8 cellular contexts compared by ENCODE assay signal in the genomic region with DNA sequence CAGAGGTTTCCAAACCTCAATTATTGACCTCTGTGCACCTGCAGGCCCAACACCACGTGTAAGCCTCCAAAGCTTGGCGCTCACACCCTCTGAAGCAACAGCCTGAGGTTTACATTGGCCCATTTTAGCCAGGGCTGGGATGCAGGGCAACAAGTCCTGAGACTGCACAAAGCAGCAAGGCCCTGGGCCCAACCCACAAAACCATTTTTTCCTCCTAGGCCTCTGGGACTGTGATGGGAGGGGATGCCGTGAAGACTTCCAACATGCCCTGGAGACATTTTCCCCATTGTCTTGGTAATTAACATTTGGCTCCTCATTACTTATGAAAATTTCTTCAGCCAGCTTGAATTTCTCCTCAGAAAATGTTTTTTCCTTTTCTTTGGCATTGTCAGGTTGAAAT. TPM values are rescaled to one million over a fixed set of nuclear protein-coding genes. Genes with fewer than 3 reads are reported as not detected.
"Had no signal": no experiment of that assay in that cellular context is flagged by ENCODE, and none has a peak within 500 bp of the region (broad histone marks: within the 10 kb centered on the region; RNA-seq: fewer than 3 reads in every experiment).

No MANE protein-coding gene starts in this region.

- H3K9ac ChIP-seq: KMS-11 had no signal

- H3K4me2 ChIP-seq: KMS-11 had no signal

- H3K27ac ChIP-seq: HL-60, KMS-11 had no signal

- DNase-seq: IMR-90, KBM-7, KG1 had no signal

- FAIRE-seq: HTR-8/SVneo, K562 had no signal

- ATAC-seq: K562 had no signal

- H3K4me3 ChIP-seq: K562 had no signal

RNA-seq across cellular contexts. Expression of gene CNKSR2, which starts 54.9 kb away (rescaled TPM):
- total RNA-seq: HT-29, K562 had no signal
- polyA plus RNA-seq: K562 had no signal
